ENCODE assay signal across 12 cellular contexts in the genomic region with DNA sequence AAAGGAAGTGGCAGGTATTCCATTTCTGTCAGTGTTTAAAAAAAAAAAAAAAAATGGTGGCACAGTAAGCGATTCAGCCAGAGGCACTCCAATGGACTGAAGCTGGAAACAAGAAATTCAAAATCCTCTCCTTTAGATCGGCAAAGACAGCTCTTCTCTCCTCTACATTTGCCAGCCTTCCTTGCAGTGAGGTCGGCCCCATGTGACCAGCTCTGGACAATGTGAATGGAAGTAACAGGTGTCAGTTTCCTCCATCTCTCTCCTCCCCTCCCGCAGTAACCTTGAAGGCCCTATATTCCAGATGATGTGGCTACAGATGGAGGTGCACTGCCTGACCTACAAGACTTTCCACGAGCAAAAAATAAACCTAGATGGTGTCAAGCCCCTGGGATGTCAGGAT. TPM values are rescaled to one million over a fixed set of nuclear protein-coding genes. Genes with fewer than 3 reads are reported as not detected.
DNase-seq lines count a peak whose midpoint lies in the region; ATAC-seq, FAIRE-seq and TF ChIP-seq lines count a peak whose summit lies in the region.
"Had no signal": no experiment of that assay in that cellular context is flagged by ENCODE, and none has a peak within 500 bp of the region (broad histone marks: within the 10 kb centered on the region; RNA-seq: fewer than 3 reads in every experiment).

No MANE protein-coding gene starts in this region.

- H3K4ac ChIP-seq in trophoblast cell (ENCODE audit: low read depth, low read length) = no peak overlapping the region

- no peak overlapping the region for H2AFZ ChIP-seq in trophoblast cell (ENCODE audit: insufficient read depth, low read length, poor library complexity)

- H3K79me1 ChIP-seq in trophoblast cell (ENCODE audit: low read length) = peaks cover 6% of the 10 kb centered on the region

- peak overlapping the region; percentile 33 to 94 (median 76) for H3K27ac Mint-ChIP-seq in brain
- H3K27ac Mint-ChIP-seq in CD8-positive, alpha-beta T cell = no peak overlapping the region
- H3K27ac Mint-ChIP-seq: T-helper 1 cell treated with Interleukin-12 subunit alpha and Interleukin-12 subunit beta and Interleukin-4 antibody, amounts not matched to agents 30 μg/mL and 1 μg/mL, for 36 hours had no signal

- no peak overlapping the region for H3K23ac ChIP-seq in trophoblast cell (ENCODE audit: low read length)

- intact Hi-C loops in CD8-positive, alpha-beta T cell (cut with DNase I, micrococcal nuclease) = no loop called here

- no peak overlapping the region for H3K14ac ChIP-seq in trophoblast cell (ENCODE audit: low read length)

- H3K27me3 ChIP-seq in neutrophil = no peaks in the 10 kb centered on the region
- no peaks in the 10 kb centered on the region for H3K27me3 ChIP-seq in trophoblast cell (ENCODE audit: insufficient read depth, low read length)
- H3K27me3 ChIP-seq in CD8-positive, alpha-beta T cell (ENCODE audit: insufficient read depth, low read length) = no peaks in the 10 kb centered on the region

- no peak for DNase-seq in GM18507 (ENCODE audit: extremely low spot score, insufficient read length, low read depth)
- peak; percentile 78 for DNase-seq in NCI-H146 treated with DMSO at 0.1 percent for 48 hours (lab: John Stamatoyannopoulos, UW; ENCODE audit: unreplicated experiment)
- DNase-seq in DMS114 treated with DMSO at 0.1 percent for 48 hours (lab: John Stamatoyannopoulos, UW; ENCODE audit: unreplicated experiment) = no peak
- DNase-seq in trophoblast cell = no peak
- no peak for DNase-seq in CD8-positive, alpha-beta T cell
- no peak for DNase-seq in D721Med (ENCODE audit: insufficient read length, low spot score)

- ATAC-seq in CD8-positive, alpha-beta T cell = no peak

- whole genome bisulfite sequencing in trophoblast cell (ENCODE audit: extremely low coverage, insufficient coverage, insufficient read length) = no CpG with 5 or more reads among the region's 5 CpGs

- no peak overlapping the region for H2BK120ac ChIP-seq in trophoblast cell (ENCODE audit: insufficient read depth, low read length, poor library complexity)

- POLR2A ChIA-PET in CD8-positive, alpha-beta T cell (lab: Charles Lee) = interaction anchor here (0.5 to 1.6 kb wide), 3 partner anchors 16 to 160 kb away, joined by 3 to 5 read pairs (median 3); no protein-coding TSS in a partner anchor

- peaks cover 5% of the 10 kb centered on the region for H3K27me3 Mint-ChIP-seq in brain
- peaks cover 15% of the 10 kb centered on the region for H3K27me3 Mint-ChIP-seq in CD8-positive, alpha-beta T cell (ENCODE audit: low read depth)

- no peak overlapping the region for H3K18ac ChIP-seq in trophoblast cell (ENCODE audit: low read length)

- CTCF ChIA-PET in CD8-positive, alpha-beta T cell (lab: Charles Lee) = interaction anchor here (0.7 to 1.1 kb wide), 3 partner anchors 17 to 57 kb away, joined by 3 read pairs; no protein-coding TSS in a partner anchor

- H3K36me3 Mint-ChIP-seq in brain = no peaks in the 10 kb centered on the region
- no peaks in the 10 kb centered on the region for H3K36me3 Mint-ChIP-seq in CD8-positive, alpha-beta T cell
- H3K36me3 Mint-ChIP-seq: IgD-negative memory B cell, memory B cell had no signal

- H3K4me2 ChIP-seq in trophoblast cell (ENCODE audit: low read length) = no peak overlapping the region

- H3K9ac ChIP-seq in trophoblast cell (ENCODE audit: low read length) = no peak overlapping the region

- peak overlapping the region; percentile 77 for H3K27ac ChIP-seq in neutrophil
- no peak overlapping the region for H3K27ac ChIP-seq in trophoblast cell (ENCODE audit: low read depth, low read length)
- H3K27ac ChIP-seq in CD8-positive, alpha-beta T cell (ENCODE audit: low read depth, low read length) = no peak overlapping the region

- peaks cover 86% of the 10 kb centered on the region for H3K4me1 Mint-ChIP-seq in brain
- H3K4me1 Mint-ChIP-seq in CD8-positive, alpha-beta T cell (ENCODE audit: low read depth) = peaks cover 8% of the 10 kb centered on the region

- H4K12ac ChIP-seq in trophoblast cell (ENCODE audit: low read depth, low read length) = no peak overlapping the region

- peak overlapping the region in 4 of 5 experiments; percentile 3 to 23 (median 14) for H3K4me3 Mint-ChIP-seq in brain
- H3K4me3 Mint-ChIP-seq in CD8-positive, alpha-beta T cell = no peak overlapping the region
- H3K4me3 Mint-ChIP-seq: T-helper 1 cell treated with Interleukin-12 subunit alpha and Interleukin-12 subunit beta and Interleukin-4 antibody, amounts not matched to agents 30 μg/mL and 1 μg/mL, for 36 hours had no signal

- H3K9me3 Mint-ChIP-seq in brain = peaks cover 0 to 1% (median 0%) of the 10 kb centered on the region in 5 experiments
- no peaks in the 10 kb centered on the region for H3K9me3 Mint-ChIP-seq in CD8-positive, alpha-beta T cell
- H3K9me3 Mint-ChIP-seq: IgD-negative memory B cell; T-helper 1 cell treated with Interleukin-12 subunit alpha and Interleukin-12 subunit beta and Interleukin-4 antibody, amounts not matched to agents 30 μg/mL and 1 μg/mL, for 36 hours had no signal

- H3K4me3 ChIP-seq in neutrophil (ENCODE audit: low read depth in 1 of 2, low read length in 1 of 2) = peak overlapping the region in 1 of 2 experiments; percentile 52
- H3K4me3 ChIP-seq in trophoblast cell (ENCODE audit: low read depth, low read length) = no peak overlapping the region
- no peak overlapping the region for H3K4me3 ChIP-seq in CD8-positive, alpha-beta T cell (ENCODE audit: low read depth, low read length)

- H2BK5ac ChIP-seq in trophoblast cell (ENCODE audit: low read depth, low read length, poor library complexity) = no peak overlapping the region

- TF ChIP-seq CTCF in brain (conservative IDR thresholded peaks at IDR 0.05) (no peak), neutrophil (IDR thresholded peaks at IDR 0.05) (no peak), D721Med (IDR thresholded peaks at IDR 0.05; ENCODE audit: insufficient read depth, missing control alignments) (no peak)
- no peak for TF ChIP-seq CTCF in CD8-positive, alpha-beta T cell (IDR thresholded peaks at IDR 0.05)

- FAIRE-seq in GM18507 (lab: Jason Lieb, UNC) (peak; percentile 41), D721Med (lab: Jason Lieb, UNC) (no peak)
- FAIRE-seq: endothelial cell of umbilical vein had no signal

- no peak overlapping the region for H2AK5ac ChIP-seq in trophoblast cell (ENCODE audit: low read length)

- no peak overlapping the region for H4K91ac ChIP-seq in trophoblast cell (ENCODE audit: low read depth, low read length)

- H3K4me1 ChIP-seq in neutrophil (ENCODE audit: control insufficient read depth in 1 of 2, insufficient read depth in 1 of 2, low read depth in 1 of 2, low read length in 1 of 2) = peaks cover 41 to 64% of the 10 kb centered on the region in 2 experiments
- peaks cover 13 to 14% of the 10 kb centered on the region in 2 experiments for H3K4me1 ChIP-seq in trophoblast cell (ENCODE audit: control insufficient read depth in 1 of 2, insufficient read depth in 2 of 2, low read length in 2 of 2)
- peaks cover 6% of the 10 kb centered on the region for H3K4me1 ChIP-seq in CD8-positive, alpha-beta T cell (ENCODE audit: insufficient read depth, low read length)

- peaks cover 1% of the 10 kb centered on the region for H3K79me2 ChIP-seq in trophoblast cell (ENCODE audit: control insufficient read depth, insufficient read depth, low read length, poor library complexity)

- no peak overlapping the region for H2BK12ac ChIP-seq in trophoblast cell (ENCODE audit: low read length)

- H4K8ac ChIP-seq in trophoblast cell (ENCODE audit: low read depth, low read length) = no peak overlapping the region

- H3K9me3 ChIP-seq in neutrophil (no peaks in the 10 kb centered on the region), trophoblast cell (ENCODE audit: insufficient read depth, low read depth, low read length) (peaks cover 3% of the 10 kb centered on the region)
- H3K9me3 ChIP-seq in CD8-positive, alpha-beta T cell (ENCODE audit: low read length) = no peaks in the 10 kb centered on the region

- H3K36me3 ChIP-seq in neutrophil (no peaks in the 10 kb centered on the region), trophoblast cell (ENCODE audit: control insufficient read depth in 1 of 2, insufficient read depth in 2 of 2, low read length in 2 of 2) (no peaks in the 10 kb centered on the region)
- no peaks in the 10 kb centered on the region for H3K36me3 ChIP-seq in CD8-positive, alpha-beta T cell (ENCODE audit: insufficient read depth, low read length)

RNA-seq across cellular contexts. Expression of a gene that starts 15.0 kb away (rescaled TPM):
- polyA plus RNA-seq in brain (ENCODE audit: insufficient read depth, low read depth, low replicate concordance) = 97.8 TPM
- polyA plus RNA-seq in trophoblast cell (2013) = 12.4 and 13.0 TPM in 2 replicates
- under 1 TPM in 1 of 2 experiments, not detected in 1; 0.22 TPM for total RNA-seq in CD8-positive, alpha-beta T cell
- polyA plus RNA-seq: IgD-negative memory B cell had no signal

RNA-seq across cellular contexts. Expression of a gene that starts 47.8 kb away (rescaled TPM):
- polyA plus RNA-seq in brain (ENCODE audit: insufficient read depth, low read depth, low replicate concordance) = 72.5 TPM
- polyA plus RNA-seq in trophoblast cell (2013) = 36.2 and 37.1 TPM in 2 replicates
- 10 to 100 TPM; 45.2 to 46.6 TPM for total RNA-seq in CD8-positive, alpha-beta T cell
